24 cellular contexts compared by ENCODE assay signal in genomic region chr1:155471891-155472290, GRCh38.
"Had no signal": no experiment of that assay in that cellular context is flagged by ENCODE, and none has a peak within 500 bp of the region (broad histone marks: within the 10 kb centered on the region; RNA-seq: fewer than 3 reads in every experiment).

No MANE protein-coding gene starts in this region.

- H3K27me3 Mint-ChIP-seq: dendritic cell treated with granulocyte-macrophage colony-stimulating factor and Interleukin-4, amounts not matched to agents 40 ng/mL and 50 ng/mL, for 4 days; stimulated activated memory B cell treated with anti-CD40 and anti-IgM and Interleukin-4, amounts not matched to agents 10 μg/mL and 1 μg/mL and 100 μg/mL, for 72 hours had no signal

- H3K9me3 ChIP-seq: colonic mucosa, sigmoid colon, upper lobe of right lung, uterus had no signal

- DNase-seq: colonic mucosa; effector memory CD4-positive, alpha-beta T cell; esophagus squamous epithelium; foreskin melanocyte; glutamatergic neuron; heart right ventricle; kidney glomerular epithelial cell; left ventricle myocardium superior; lower lobe of right lung; natural killer cell; occipital lobe; ovary; posterior cingulate gyrus; psoas muscle; right cardiac atrium; sigmoid colon; stimulated activated CD4-positive, alpha-beta T cell treated with anti-CD3 and anti-CD28 coated beads, Interleukin-2, amount 100 ng/mL, for 24 hours; stimulated activated CD4-positive, alpha-beta T cell treated with anti-CD3 and anti-CD28 coated beads, Interleukin-4, amount 100 ng/mL, for 4 hours; stimulated activated naive CD8-positive, alpha-beta T cell treated with anti-CD3 and anti-CD28 coated beads, Interleukin-15, Interleukin-2, amounts not matched to agents 100 U/mL and 50 U/mL, for 24 hours; transverse colon; upper lobe of right lung; uterus had no signal

- H3K27ac Mint-ChIP-seq: dendritic cell treated with granulocyte-macrophage colony-stimulating factor and Interleukin-4, amounts not matched to agents 40 ng/mL and 50 ng/mL, for 4 days; stimulated activated memory B cell treated with anti-CD40 and anti-IgM and Interleukin-4, amounts not matched to agents 10 μg/mL and 1 μg/mL and 100 μg/mL, for 72 hours had no signal

- H3K27me3 ChIP-seq: colonic mucosa, esophagus squamous epithelium, heart right ventricle, ovary, sigmoid colon, transverse colon, upper lobe of right lung, uterus had no signal

- H3K27ac ChIP-seq: colonic mucosa, esophagus squamous epithelium, heart right ventricle, lower lobe of right lung, ovary, psoas muscle, sigmoid colon, transverse colon, upper lobe of right lung had no signal

- H3K4me1 ChIP-seq: colonic mucosa, upper lobe of right lung, uterus had no signal

- ATAC-seq: heart right ventricle; lower lobe of right lung; natural killer cell; psoas muscle; right cardiac atrium; stimulated activated memory B cell treated with anti-CD40 and anti-IgM and Interleukin-4, amounts not matched to agents 10 μg/mL and 1 μg/mL and 100 μg/mL, for 72 hours; stimulated activated naive CD8-positive, alpha-beta T cell treated with anti-CD3 and anti-CD28 coated beads, Interleukin-15, Interleukin-2, amounts not matched to agents 100 U/mL and 50 U/mL, for 24 hours; upper lobe of right lung had no signal

- H3K4me3 Mint-ChIP-seq: dendritic cell treated with granulocyte-macrophage colony-stimulating factor and Interleukin-4, amounts not matched to agents 40 ng/mL and 50 ng/mL, for 4 days; natural killer cell; stimulated activated memory B cell treated with anti-CD40 and anti-IgM and Interleukin-4, amounts not matched to agents 10 μg/mL and 1 μg/mL and 100 μg/mL, for 72 hours had no signal

- H3K4me3 ChIP-seq: colonic mucosa, esophagus squamous epithelium, heart right ventricle, lower lobe of right lung, ovary, psoas muscle, sigmoid colon, transverse colon, upper lobe of right lung, uterus had no signal

- H3K36me3 ChIP-seq: colonic mucosa, lower lobe of right lung, ovary, sigmoid colon, upper lobe of right lung, uterus had no signal
